In genomic region chr19:18776736-18777135, GRCh38 we compare ENCODE assay signal across 1 cellular context.
TF ChIP-seq lines count a peak whose summit lies in the region.

No MANE protein-coding gene starts in this region.

TF ChIP-seq in K562, 482 proteins besides CTCF, POLR2A, EP300 and RAD21 (continued from another document):
- TF ChIP-seq, protein P1, sequence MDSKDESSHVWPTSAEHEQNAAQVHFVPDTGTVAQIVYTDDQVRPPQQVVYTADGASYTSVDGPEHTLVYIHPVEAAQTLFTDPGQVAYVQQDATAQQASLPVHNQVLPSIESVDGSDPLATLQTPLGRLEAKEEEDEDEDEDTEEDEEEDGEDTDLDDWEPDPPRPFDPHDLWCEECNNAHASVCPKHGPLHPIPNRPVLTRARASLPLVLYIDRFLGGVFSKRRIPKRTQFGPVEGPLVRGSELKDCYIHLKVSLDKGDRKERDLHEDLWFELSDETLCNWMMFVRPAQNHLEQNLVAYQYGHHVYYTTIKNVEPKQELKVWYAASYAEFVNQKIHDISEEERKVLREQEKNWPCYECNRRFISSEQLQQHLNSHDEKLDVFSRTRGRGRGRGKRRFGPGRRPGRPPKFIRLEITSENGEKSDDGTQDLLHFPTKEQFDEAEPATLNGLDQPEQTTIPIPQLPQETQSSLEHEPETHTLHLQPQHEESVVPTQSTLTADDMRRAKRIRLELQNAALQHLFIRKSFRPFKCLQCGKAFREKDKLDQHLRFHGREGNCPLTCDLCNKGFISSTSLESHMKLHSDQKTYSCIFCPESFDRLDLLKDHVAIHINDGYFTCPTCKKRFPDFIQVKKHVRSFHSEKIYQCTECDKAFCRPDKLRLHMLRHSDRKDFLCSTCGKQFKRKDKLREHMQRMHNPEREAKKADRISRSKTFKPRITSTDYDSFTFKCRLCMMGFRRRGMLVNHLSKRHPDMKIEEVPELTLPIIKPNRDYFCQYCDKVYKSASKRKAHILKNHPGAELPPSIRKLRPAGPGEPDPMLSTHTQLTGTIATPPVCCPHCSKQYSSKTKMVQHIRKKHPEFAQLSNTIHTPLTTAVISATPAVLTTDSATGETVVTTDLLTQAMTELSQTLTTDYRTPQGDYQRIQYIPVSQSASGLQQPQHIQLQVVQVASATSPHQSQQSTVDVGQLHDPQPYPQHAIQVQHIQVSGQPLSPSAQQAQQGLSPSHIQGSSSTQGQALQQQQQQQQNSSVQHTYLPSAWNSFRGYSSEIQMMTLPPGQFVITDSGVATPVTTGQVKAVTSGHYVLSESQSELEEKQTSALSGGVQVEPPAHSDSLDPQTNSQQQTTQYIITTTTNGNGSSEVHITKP (IDR thresholded peaks at IDR 0.05; ENCODE audit: partially characterized antibody), result no peak
TF ChIP-seq in K562: peak in this region for 3.
